In the genomic region with DNA sequence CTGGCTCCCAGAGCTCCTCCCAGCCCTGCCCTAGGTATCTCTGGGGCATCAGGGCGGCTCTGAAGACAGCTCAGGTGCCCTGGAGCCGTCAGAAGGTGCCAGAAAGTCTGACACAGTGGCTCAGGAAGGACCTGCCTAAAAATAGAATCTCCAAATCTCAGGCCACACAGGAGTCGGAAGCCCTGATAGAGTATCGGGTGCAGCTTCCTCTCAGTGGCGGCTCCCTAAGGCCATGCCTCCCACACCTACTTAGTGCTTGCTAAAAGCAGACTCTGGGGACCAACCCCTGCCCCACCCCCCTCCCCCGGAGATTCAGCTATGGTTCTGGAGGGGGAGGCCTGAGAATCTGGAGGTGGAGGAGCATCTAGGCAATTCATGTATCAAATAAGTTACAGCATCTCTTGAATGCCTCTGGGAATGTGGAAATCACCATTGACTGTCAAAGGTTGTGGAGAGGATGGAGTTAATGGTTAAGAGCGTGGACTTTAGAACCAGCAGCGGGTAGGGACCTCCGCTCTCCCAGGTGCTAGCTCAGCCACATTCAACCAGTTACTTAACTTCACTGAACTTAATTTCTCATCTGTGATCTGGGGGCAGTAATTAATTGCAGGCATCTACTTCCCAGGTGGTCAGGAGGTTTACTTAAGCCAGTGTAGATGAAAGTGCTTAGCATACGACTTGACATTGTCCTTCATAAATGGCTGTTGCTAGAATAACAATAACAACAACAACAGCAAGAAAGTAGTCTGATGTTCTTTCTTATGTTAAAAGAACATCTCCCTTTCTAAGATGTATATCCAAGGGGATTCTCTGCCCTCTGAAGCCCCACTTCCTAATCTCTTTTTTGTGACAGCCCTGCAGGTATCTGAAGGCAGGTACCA, we compare ENCODE assay signal across 11 cellular contexts. TPM values are rescaled to one million over a fixed set of nuclear protein-coding genes. Genes with fewer than 3 reads are reported as not detected.
DNase-seq lines count a peak whose midpoint lies in the region; ATAC-seq and TF ChIP-seq lines count a peak whose summit lies in the region.
"Had no signal": no experiment of that assay in that cellular context is flagged by ENCODE, and none has a peak within 500 bp of the region (broad histone marks: within the 10 kb centered on the region; RNA-seq: fewer than 3 reads in every experiment).

No MANE protein-coding gene starts in this region.

- no peak for TF ChIP-seq EP300 in transverse colon (IDR thresholded peaks at IDR 0.05; ENCODE audit: low read depth)

- peaks cover 40% of the 10 kb centered on the region for H3K27me3 ChIP-seq in BLaER1
- H3K27me3 ChIP-seq in transverse colon = peaks cover 49% of the 10 kb centered on the region

- no peak overlapping the region for H3K27ac ChIP-seq in BLaER1
- H3K27ac ChIP-seq in transverse colon = no peak overlapping the region

- peaks cover 65% of the 10 kb centered on the region for H3K27me3 Mint-ChIP-seq in activated CD4-positive, alpha-beta memory T cell treated with anti-CD3 and anti-CD28 coated beads for 36 hours

- whole genome bisulfite sequencing in transverse colon (ENCODE audit: low coverage in 1 of 2), 2 donors = 0 to 14% methylated on average over 1 to 10 of the region's 10 CpGs

- POLR2A ChIA-PET in activated CD4-positive, alpha-beta memory T cell treated with anti-CD3 and anti-CD28 coated beads for 36 hours (lab: Charles Lee) = interaction anchor here (0.6 to 2.0 kb wide), 4 partner anchors 11 to 204 kb away, joined by 3 to 8 read pairs (median 4); no protein-coding TSS in a partner anchor

- H3K4me3 ChIP-seq in BLaER1 (no peak overlapping the region), transverse colon (no peak overlapping the region)

- no peak for TF ChIP-seq POLR2A in transverse colon (IDR thresholded peaks at IDR 0.05)

- peak; percentile 35 for DNase-seq in activated CD4-positive, alpha-beta memory T cell treated with anti-CD3 and anti-CD28 coated beads for 36 hours
- DNase-seq in iPS-NIHi7 (ENCODE audit: extremely low spot score) (peak; percentile 52), DMS53 treated with DMSO at 0.1 percent for 48 hours (lab: John Stamatoyannopoulos, UW; ENCODE audit: unreplicated experiment) (no peak), NCI-H345 (lab: John Stamatoyannopoulos, UW) (no peak), OCI-M2 (lab: John Stamatoyannopoulos, UW; ENCODE audit: unreplicated experiment) (no peak), transverse colon (no peak)
- DNase-seq: NCI-H2081 treated with DMSO at 0.1 percent for 48 hours, SHP77 treated with DMSO at 0.1 percent for 48 hours had no signal

- CTCF ChIA-PET in activated CD4-positive, alpha-beta memory T cell treated with anti-CD3 and anti-CD28 coated beads for 36 hours (lab: Charles Lee) = interaction anchor here (1.3 to 1.7 kb wide), 2 partner anchors 30 to 58 kb away, joined by 5 read pairs; no protein-coding TSS in a partner anchor

- no peaks in the 10 kb centered on the region for H3K9me3 ChIP-seq in BLaER1
- no peaks in the 10 kb centered on the region for H3K9me3 ChIP-seq in transverse colon

- peaks cover 37% of the 10 kb centered on the region for H3K4me1 Mint-ChIP-seq in activated CD4-positive, alpha-beta memory T cell treated with anti-CD3 and anti-CD28 coated beads for 36 hours (ENCODE audit: low read depth)

- no peaks in the 10 kb centered on the region for H3K36me3 Mint-ChIP-seq in activated CD4-positive, alpha-beta memory T cell treated with anti-CD3 and anti-CD28 coated beads for 36 hours
- H3K36me3 Mint-ChIP-seq: brain had no signal

- H3K36me3 ChIP-seq in BLaER1 (no peaks in the 10 kb centered on the region), transverse colon (no peaks in the 10 kb centered on the region)

- H3K9me3 Mint-ChIP-seq in activated CD4-positive, alpha-beta memory T cell treated with anti-CD3 and anti-CD28 coated beads for 36 hours = no peaks in the 10 kb centered on the region

- H3K4me1 ChIP-seq in BLaER1 (peaks cover 17% of the 10 kb centered on the region), transverse colon (peaks cover 0 to 28% (median 13%) of the 10 kb centered on the region in 4 donors)

- H4K20me1 ChIP-seq in BLaER1 = no peaks in the 10 kb centered on the region

- ATAC-seq in GM21529 (IDR thresholded peaks at IDR 0.05; ENCODE audit: unreplicated experiment) = peak; percentile 76

- H3K4me2 ChIP-seq in BLaER1 = peak overlapping the region; percentile 74

- H3K27ac Mint-ChIP-seq in activated CD4-positive, alpha-beta memory T cell treated with anti-CD3 and anti-CD28 coated beads for 36 hours = no peak overlapping the region
- H3K27ac Mint-ChIP-seq: brain had no signal

- TF ChIP-seq CTCF in transverse colon (IDR thresholded peaks at IDR 0.05) = no peak

- no peak overlapping the region for H3K9ac ChIP-seq in BLaER1

- intact Hi-C loops in activated CD4-positive, alpha-beta memory T cell treated with anti-CD3 and anti-CD28 coated beads for 36 hours (cut with micrococcal nuclease) = no loop called here
- intact Hi-C loops in transverse colon (cut with DNase I; ENCODE audit: low total_unique reads) = no loop called here

- in situ Hi-C loops in transverse colon (cut with MboI; ENCODE audit: low pct_ligation_motif_present in 1 of 4, low pct_unique_long_range_greater_than_20kb in 1 of 4, low sequenced_read_pairs in 3 of 4) = no loop called here

- no peak overlapping the region for H3K4me3 Mint-ChIP-seq in activated CD4-positive, alpha-beta memory T cell treated with anti-CD3 and anti-CD28 coated beads for 36 hours

RNA-seq across cellular contexts. Expression of a gene that starts 38.6 kb away (rescaled TPM):
- total RNA-seq in activated CD4-positive, alpha-beta memory T cell treated with anti-CD3 and anti-CD28 coated beads for 36 hours = 10 to 100 TPM; 29.3 to 33.1 TPM
- 10 to 100 TPM; 44.8 to 96.5 (median 65.3) TPM for total RNA-seq in transverse colon

Comparison
In these comparisons a context has a peak if more than half of its experiments do, and no peak if none do; other contexts are left out.
1. DNase-seq: peak in activated CD4-positive, alpha-beta memory T cell treated with anti-CD3 and anti-CD28 coated beads for 36 hours (single experiment) and iPS-NIHi7 (single experiment); none in DMS53 treated with DMSO at 0.1 percent for 48 hours (single experiment), NCI-H345 (single experiment), OCI-M2 (single experiment) and transverse colon (single experiment).